Comparison of ENCODE assay signal across 30 cellular contexts in the genomic region with DNA sequence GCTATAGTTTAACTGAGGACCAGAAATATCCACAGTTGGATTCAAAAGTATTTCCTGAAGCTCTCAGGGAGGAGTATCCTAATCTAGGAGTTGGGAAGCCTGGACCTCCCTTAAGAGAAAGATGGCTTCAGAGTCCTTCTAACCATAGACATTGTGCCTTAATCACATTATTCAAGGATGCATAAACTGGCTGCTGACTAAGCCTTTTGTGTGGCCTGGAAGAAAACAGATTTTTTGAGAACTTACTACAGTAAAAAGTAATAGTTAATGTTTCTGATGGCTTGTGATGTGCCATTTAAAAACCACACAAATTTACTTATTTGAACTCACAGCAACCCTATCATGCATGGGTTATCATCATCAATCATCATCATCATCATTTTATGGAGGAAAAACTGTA.
DNase-seq lines count a peak whose midpoint lies in the region; ATAC-seq, FAIRE-seq and TF ChIP-seq lines count a peak whose summit lies in the region.
"Had no signal": no experiment of that assay in that cellular context is flagged by ENCODE, and none has a peak within 500 bp of the region (broad histone marks: within the 10 kb centered on the region; RNA-seq: fewer than 3 reads in every experiment).

No MANE protein-coding gene starts in this region.

- POLR2A ChIA-PET in HepG2 (lab: Yijun Ruan, JAX) (no interaction called here), A549 (lab: Yijun Ruan, JAX) (no interaction called here)

- H3K36me3 ChIP-seq in HepG2 (replicated peaks in 1 of 2; ENCODE audit: control insufficient read depth in 1 of 2, insufficient read depth in 2 of 2, low read length in 2 of 2) (no peaks in the 10 kb centered on the region), right lobe of liver (no peaks in the 10 kb centered on the region), prostate gland (no peaks in the 10 kb centered on the region)
- H3K36me3 ChIP-seq: BE2C; BLaER1; BLaER1 treated with 17β-estradiol and CSF1 and Interleukin-3, amounts not matched to agents 10 nM and 100 nM had no signal

- H3K4me2 ChIP-seq in HepG2 (ENCODE audit: low read depth, low read length) (no peak overlapping the region), A549 (no peak overlapping the region)
- H3K4me2 ChIP-seq: BLaER1; BLaER1 treated with 17β-estradiol and CSF1 and Interleukin-3, amounts not matched to agents 10 nM and 100 nM had no signal

- no peak overlapping the region for H3K4me3 ChIP-seq in HepG2 (replicated peaks in 1 of 3; ENCODE audit: insufficient read depth in 1 of 3, low read depth in 2 of 3, low read length in 3 of 3)
- no peak overlapping the region for H3K4me3 ChIP-seq in right lobe of liver
- no peak overlapping the region for H3K4me3 ChIP-seq in A549
- no peak overlapping the region for H3K4me3 ChIP-seq in prostate gland
- H3K4me3 ChIP-seq: BLaER1; BLaER1 treated with 17β-estradiol and CSF1 and Interleukin-3, amounts not matched to agents 10 nM and 100 nM had no signal

- no peak for TF ChIP-seq CTCF in HepG2 (CRISPR knock-in tag; IDR thresholded peaks at IDR 0.05)
- no peak for TF ChIP-seq CTCF in right lobe of liver (IDR thresholded peaks at IDR 0.05)
- TF ChIP-seq CTCF in A549 (IDR thresholded peaks at IDR 0.05) = no peak
- no peak for TF ChIP-seq CTCF in prostate gland (IDR thresholded peaks at IDR 0.05)

- FAIRE-seq in HepG2 (lab: Jason Lieb, UNC) (no peak), A549 (lab: Jason Lieb, UNC) (no peak)
- FAIRE-seq: A204.1, D721Med had no signal

- no peak for TF ChIP-seq EP300 in HepG2 (IDR thresholded peaks at IDR 0.05; ENCODE audit: low read depth in 2 of 2, low read length in 2 of 2)
- TF ChIP-seq EP300 in HepG2 (CRISPR knock-in tag; IDR thresholded peaks at IDR 0.05; ENCODE audit: borderline replicate concordance) = no peak
- no peak for TF ChIP-seq EP300 in A549 (IDR thresholded peaks at IDR 0.05)

- H3K4me1 ChIP-seq in HepG2 (ENCODE audit: insufficient read depth, low read length) = no peaks in the 10 kb centered on the region
- H3K4me1 ChIP-seq in right lobe of liver = no peaks in the 10 kb centered on the region
- H3K4me1 ChIP-seq in A549 = no peaks in the 10 kb centered on the region
- no peaks in the 10 kb centered on the region for H3K4me1 ChIP-seq in prostate gland (replicated peaks)
- H3K4me1 ChIP-seq: BE2C; BLaER1; BLaER1 treated with 17β-estradiol and CSF1 and Interleukin-3, amounts not matched to agents 10 nM and 100 nM; Caco-2 had no signal

- no peak overlapping the region for H2AFZ ChIP-seq in HepG2 (ENCODE audit: low read length)

- in situ Hi-C loops in HepG2 (cut with HindIII; ENCODE audit: extremely low pct_ligation_motif_present, low pct_unique_long_range_greater_than_20kb) = no loop called here

- H3K9me3 ChIP-seq in HepG2 (ENCODE audit: low read length) = peaks cover 10% of the 10 kb centered on the region; the same call in 1 of the 2 replicates
- H3K9me3 ChIP-seq in right lobe of liver = no peaks in the 10 kb centered on the region
- peaks cover 13% of the 10 kb centered on the region for H3K9me3 ChIP-seq in A549
- no peaks in the 10 kb centered on the region for H3K9me3 ChIP-seq in prostate gland
- H3K9me3 ChIP-seq: BE2C had no signal

- no peak for TF ChIP-seq RAD21 in HepG2 (CRISPR knock-in tag; IDR thresholded peaks at IDR 0.05)
- no peak for TF ChIP-seq RAD21 in A549 (conservative IDR thresholded peaks at IDR 0.05 in 1 of 2, IDR thresholded peaks at IDR 0.05 in 1 of 2)

- ATAC-seq in HepG2 (no peak), right lobe of liver (no peak), A549 (no peak)
- ATAC-seq: CD8-positive, alpha-beta T cell had no signal

- no peak for TF ChIP-seq POLR2A in HepG2 (IDR thresholded peaks at IDR 0.05; ENCODE audit: insufficient read depth in 1 of 2, low read depth in 2 of 2, low read length in 2 of 2)
- TF ChIP-seq POLR2A in right lobe of liver (IDR thresholded peaks at IDR 0.05) = no peak
- no peak for TF ChIP-seq POLR2A in A549 (IDR thresholded peaks at IDR 0.05; ENCODE audit: low read length)
- no peak for TF ChIP-seq POLR2A in prostate gland (IDR thresholded peaks at IDR 0.05)

- H4K20me1 ChIP-seq in HepG2 (ENCODE audit: insufficient read depth, low read length) = no peaks in the 10 kb centered on the region
- H4K20me1 ChIP-seq: BLaER1; BLaER1 treated with 17β-estradiol and CSF1 and Interleukin-3, amounts not matched to agents 10 nM and 100 nM had no signal

- DNase-seq in HepG2 (ENCODE audit: low spot score) (no peak), right lobe of liver (no peak), A549 (ENCODE audit: low read depth in 1 of 2, low spot score in 1 of 2) (no peak), prostate gland (ENCODE audit: low spot score) (no peak)
- DNase-seq: 8988T; ACHN; AML-193; BE2C; C1 segment of cervical spinal cord; Caco-2; Calu3; CD4-positive, alpha-beta memory T cell; CD4-positive, alpha-beta T cell; CD4-positive, CD25-positive, alpha-beta regulatory T cell; CD8-positive, alpha-beta memory T cell; CD8-positive, alpha-beta T cell; COR-L47; DMS 273 treated with DMSO at 0.1 percent for 48 hours; DMS153; DMS53; DMS79; DMS79 treated with DMSO at 0.1 percent for 48 hours; DND-41; EL had no signal

- intact Hi-C loops in HepG2 (cut with micrococcal nuclease; ENCODE audit: unreplicated experiment) = no loop called here
- intact Hi-C loops in right lobe of liver (cut with DNase I) = no loop called here
- intact Hi-C loops in prostate gland (cut with DNase I) = no loop called here

- no peak overlapping the region for H3K9ac ChIP-seq in HepG2 (ENCODE audit: insufficient read depth, low read depth, low read length)
- H3K9ac ChIP-seq: BLaER1; BLaER1 treated with 17β-estradiol and CSF1 and Interleukin-3, amounts not matched to agents 10 nM and 100 nM had no signal

- BruUV-seq in HepG2 (replicated peaks; lab: Mats Ljungman, UMichigan) = no TSS peak

- CTCF ChIA-PET in HepG2 (lab: Yijun Ruan, JAX; ENCODE audit: low intra/inter-chr PET ratio, low total read pairs) = no interaction called here
- CTCF ChIA-PET in A549 (lab: Yijun Ruan, JAX) = interaction anchor here (1.1 to 7.9 kb wide), 6 partner anchors 10 to 649 kb away, joined by 3 to 40 read pairs (median 4); no protein-coding TSS in a partner anchor

- peaks cover 2 to 34% of the 10 kb centered on the region in 2 experiments; a peak in 4 of 5 replicates for H3K27me3 ChIP-seq in HepG2 (ENCODE audit: control insufficient read depth in 1 of 2, insufficient read depth in 2 of 2, low read length in 2 of 2)
- no peaks in the 10 kb centered on the region for H3K27me3 ChIP-seq in right lobe of liver
- H3K27me3 ChIP-seq in prostate gland (replicated peaks; ENCODE audit: insufficient read depth) = no peaks in the 10 kb centered on the region
- H3K27me3 ChIP-seq: BE2C; BLaER1; BLaER1 treated with 17β-estradiol and CSF1 and Interleukin-3, amounts not matched to agents 10 nM and 100 nM had no signal

- H3K27ac ChIP-seq in HepG2 (ENCODE audit: extremely low read length, insufficient read depth, low read length) (no peak overlapping the region), right lobe of liver (no peak overlapping the region), A549 (no peak overlapping the region), prostate gland (no peak overlapping the region)
- H3K27ac ChIP-seq: 22Rv1; BLaER1; BLaER1 treated with 17β-estradiol and CSF1 and Interleukin-3, amounts not matched to agents 10 nM and 100 nM; C4-2B had no signal

- H3K79me2 ChIP-seq in HepG2 (ENCODE audit: insufficient read depth, low read length) = no peaks in the 10 kb centered on the region

TF ChIP-seq in HepG2, 621 proteins besides CTCF, POLR2A, EP300 and RAD21 (continues in another document):
- TF ChIP-seq MAFK (conservative IDR thresholded peaks at IDR 0.05 in 1 of 2, IDR thresholded peaks at IDR 0.05 in 1 of 2; ENCODE audit: low read length in 2 of 2) = peak; percentile 49 to 59; a peak in 3 of 4 replicates
- TF ChIP-seq, protein P1, sequence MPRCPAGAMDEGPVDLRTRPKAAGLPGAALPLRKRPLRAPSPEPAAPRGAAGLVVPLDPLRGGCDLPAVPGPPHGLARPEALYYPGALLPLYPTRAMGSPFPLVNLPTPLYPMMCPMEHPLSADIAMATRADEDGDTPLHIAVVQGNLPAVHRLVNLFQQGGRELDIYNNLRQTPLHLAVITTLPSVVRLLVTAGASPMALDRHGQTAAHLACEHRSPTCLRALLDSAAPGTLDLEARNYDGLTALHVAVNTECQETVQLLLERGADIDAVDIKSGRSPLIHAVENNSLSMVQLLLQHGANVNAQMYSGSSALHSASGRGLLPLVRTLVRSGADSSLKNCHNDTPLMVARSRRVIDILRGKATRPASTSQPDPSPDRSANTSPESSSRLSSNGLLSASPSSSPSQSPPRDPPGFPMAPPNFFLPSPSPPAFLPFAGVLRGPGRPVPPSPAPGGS (CRISPR knock-in tag; IDR thresholded peaks at IDR 0.05) = no peak

TF ChIP-seq in A549, 52 proteins besides CTCF, POLR2A, EP300 and RAD21:
- no peak for TF ChIP-seq JUNB (IDR thresholded peaks at IDR 0.05)
- peak; percentile 15 for TF ChIP-seq MAFK (IDR thresholded peaks at IDR 0.05; ENCODE audit: partially characterized antibody)
- TF ChIP-seq BHLHE40 (IDR thresholded peaks at IDR 0.05; ENCODE audit: low read depth, low read length) = no peak
- no peak for TF ChIP-seq KDM1A (IDR thresholded peaks at IDR 0.05; ENCODE audit: low read depth)
- TF ChIP-seq MAZ (IDR thresholded peaks at IDR 0.05; ENCODE audit: borderline replicate concordance, low read depth, low read length) = no peak
- TF ChIP-seq NR3C1 (IDR thresholded peaks at IDR 0.05) = no peak

Comparison
In these comparisons a context has a peak if more than half of its experiments do, and no peak if none do; other contexts are left out.
1. Of the 38 proteins assayed by ChIP-seq in both HepG2 and A549: peak only in HepG2: none; only in A549: none; in both: MAFK; in neither: 37.